14 cellular contexts compared by ENCODE assay signal in genomic region chr20:57241592-57241991, GRCh38. TPM values are rescaled to one million over a fixed set of nuclear protein-coding genes. Genes with fewer than 3 reads are reported as not detected.
"Had no signal": no experiment of that assay in that cellular context is flagged by ENCODE, and none has a peak within 500 bp of the region (broad histone marks: within the 10 kb centered on the region; RNA-seq: fewer than 3 reads in every experiment).

No MANE protein-coding gene starts in this region.

- DNase-seq: activated CD4-positive, alpha-beta T cell treated with anti-CD3 and anti-CD28 coated beads, Interleukin-2, amount 50 U/mL, for 48 hours; activated CD4-positive, CD25-positive, alpha-beta regulatory T cell treated with anti-CD3 and anti-CD28 coated beads, Interleukin-2, amount 50 U/mL, for 72 hours; activated effector memory CD4-positive, alpha-beta T cell treated with anti-CD3 and anti-CD28 coated beads, Interleukin-2, amount 50 U/mL, for 16 hours; activated T-cell treated with anti-CD3 and anti-CD28 coated beads, Interleukin-2, amount 50 U/mL, for 48 hours; foreskin fibroblast; immature natural killer cell; lower lobe of right lung; naive B cell; stimulated activated CD4-positive, alpha-beta T cell treated with anti-CD3 and anti-CD28 coated beads, Interleukin-2, amount 100 ng/mL, for 48 hours; T-cell; T1000 had no signal

- H3K27me3 ChIP-seq: adrenal gland, tibial nerve had no signal

- ATAC-seq: lower lobe of right lung, T-cell had no signal

- H3K27ac ChIP-seq: adrenal gland, lower lobe of right lung, neutrophil had no signal

- H3K36me3 ChIP-seq: adrenal gland, lower lobe of right lung, neutrophil, tibial nerve had no signal

- H3K9me3 ChIP-seq: adrenal gland, lower lobe of right lung, neutrophil, tibial nerve had no signal

- H3K4me3 ChIP-seq: adrenal gland, lower lobe of right lung, tibial nerve had no signal

- H3K4me1 ChIP-seq: adrenal gland, lower lobe of right lung had no signal

RNA-seq across cellular contexts. Expression of gene BMP7, which starts 24.8 kb away (rescaled TPM):
- total RNA-seq: T-cell had no signal
- polyA plus RNA-seq: immature natural killer cell had no signal
